In genomic region chr10:51758366-51758765, GRCh38 we compare ENCODE assay signal across 9 cellular contexts.
"Had no signal": no experiment of that assay in that cellular context is flagged by ENCODE, and none has a peak within 500 bp of the region (broad histone marks: within the 10 kb centered on the region; RNA-seq: fewer than 3 reads in every experiment).

No MANE protein-coding gene starts in this region.

- H3K36me3 ChIP-seq: HAP-1 had no signal

- ATAC-seq: GM23338, HCT116 had no signal

- H3K4me3 ChIP-seq: GM23248, GM23338, HAP-1 had no signal

- H3K4me1 ChIP-seq: HAP-1 had no signal

- H3K9me3 ChIP-seq: HAP-1 had no signal

- H3K27ac ChIP-seq: GM23248 had no signal

- DNase-seq: GM23248, GOT3, H7, H9, HCEC 1CT, HFFc6 had no signal
